In genomic region chr2:147631294-147631693, GRCh38 we compare ENCODE assay signal across 20 cellular contexts.
DNase-seq lines count a peak whose midpoint lies in the region; ATAC-seq, FAIRE-seq and TF ChIP-seq lines count a peak whose summit lies in the region.
"Had no signal": no experiment of that assay in that cellular context is flagged by ENCODE, and none has a peak within 500 bp of the region (broad histone marks: within the 10 kb centered on the region; RNA-seq: fewer than 3 reads in every experiment).

No MANE protein-coding gene starts in this region.

- no peak overlapping the region for H3K4me3 Mint-ChIP-seq in activated naive CD4-positive, alpha-beta T cell treated with anti-CD3 and anti-CD28 coated beads, Interleukin-2, amount 10 ng/mL, durations not matched to agents 7 days and 5 days
- H3K4me3 Mint-ChIP-seq in T-cell = peak overlapping the region in 1 of 3 donors; percentile 47
- H3K4me3 Mint-ChIP-seq in stimulated activated naive B cell treated with anti-CD40 and anti-IgM and Interleukin-4, amounts not matched to agents 10 μg/mL and 1 μg/mL and 100 μg/mL, for 72 hours = no peak overlapping the region
- H3K4me3 Mint-ChIP-seq: stimulated activated memory B cell treated with anti-CD40 and anti-IgM and Interleukin-4, amounts not matched to agents 10 μg/mL and 1 μg/mL and 100 μg/mL, for 72 hours had no signal

- H3K4me3 ChIP-seq in GM12878 = no peak overlapping the region
- H3K4me3 ChIP-seq in HepG2 (replicated peaks in 1 of 3; ENCODE audit: insufficient read depth in 1 of 3, low read depth in 2 of 3, low read length in 3 of 3) = no peak overlapping the region
- H3K4me3 ChIP-seq: tibial artery had no signal

- peak overlapping the region; percentile 84 for H3K27ac Mint-ChIP-seq in activated naive CD4-positive, alpha-beta T cell treated with anti-CD3 and anti-CD28 coated beads, Interleukin-2, amount 10 ng/mL, durations not matched to agents 7 days and 5 days
- H3K27ac Mint-ChIP-seq in T-cell = peak overlapping the region; percentile 69 to 83
- H3K27ac Mint-ChIP-seq in stimulated activated naive B cell treated with anti-CD40 and anti-IgM and Interleukin-4, amounts not matched to agents 10 μg/mL and 1 μg/mL and 100 μg/mL, for 72 hours = peak overlapping the region; percentile 11
- H3K27ac Mint-ChIP-seq: stimulated activated memory B cell treated with anti-CD40 and anti-IgM and Interleukin-4, amounts not matched to agents 10 μg/mL and 1 μg/mL and 100 μg/mL, for 72 hours had no signal

- H2AFZ ChIP-seq in GM12878 (ENCODE audit: control insufficient read depth, low read depth, low read length) (no peak overlapping the region; the same call in 1 of the 2 replicates), HepG2 (ENCODE audit: low read length) (no peak overlapping the region)

- intact Hi-C loops in GM12878 (cut with micrococcal nuclease; ENCODE audit: unreplicated experiment) (loop anchor here (10.0 kb wide), 2 partner anchors 394 to 446 kb away; partner anchors contain the start of genes MBD5 and ORC4), HepG2 (cut with micrococcal nuclease; ENCODE audit: unreplicated experiment) (no loop called here)

- no peak for TF ChIP-seq EP300 in GM12878 (IDR thresholded peaks at IDR 0.05; ENCODE audit: borderline replicate concordance in 1 of 2, control insufficient read depth in 1 of 2, low read depth in 2 of 2, low read length in 2 of 2)
- no peak for TF ChIP-seq EP300 in HepG2 (IDR thresholded peaks at IDR 0.05; ENCODE audit: low read depth in 2 of 2, low read length in 2 of 2)
- TF ChIP-seq EP300 in HepG2 (CRISPR knock-in tag; IDR thresholded peaks at IDR 0.05; ENCODE audit: borderline replicate concordance) = no peak

- no peaks in the 10 kb centered on the region for H3K36me3 ChIP-seq in GM12878 (ENCODE audit: control insufficient read depth in 2 of 2, insufficient read depth in 2 of 2, low read length in 1 of 2)
- H3K36me3 ChIP-seq in HepG2 (replicated peaks in 1 of 2; ENCODE audit: control insufficient read depth in 1 of 2, insufficient read depth in 2 of 2, low read length in 2 of 2) = no peaks in the 10 kb centered on the region
- H3K36me3 ChIP-seq: brain microvascular endothelial cell, tibial artery had no signal

- peak; percentile 36 to 67 (median 62) for ATAC-seq in T-cell (replicated peaks in 1 of 4)
- no peak for ATAC-seq in GM12878
- ATAC-seq in stimulated activated naive B cell treated with anti-CD40 and anti-IgM and Interleukin-4, amounts not matched to agents 10 μg/mL and 1 μg/mL and 100 μg/mL, for 72 hours (replicated peaks) = no peak
- ATAC-seq in HepG2 = no peak
- ATAC-seq: SK-N-SH treated with all-trans-retinoic acid at 6 μM for 48 hours; stimulated activated memory B cell treated with anti-CD40 and anti-IgM and Interleukin-4, amounts not matched to agents 10 μg/mL and 1 μg/mL and 100 μg/mL, for 72 hours had no signal

- TF ChIP-seq CTCF in GM12878 (IDR thresholded peaks at IDR 0.05 in 2 of 3, conservative IDR thresholded peaks at IDR 0.05 in 1 of 3; ENCODE audit: control insufficient read depth in 2 of 3, extremely low read depth in 1 of 3, insufficient read depth in 1 of 3, low read depth in 3 of 3, low read length in 3 of 3) (no peak), HepG2 (CRISPR knock-in tag; IDR thresholded peaks at IDR 0.05) (no peak)

- H3K9ac ChIP-seq in GM12878 (ENCODE audit: control insufficient read depth, insufficient read depth, low read length) (no peak overlapping the region), HepG2 (ENCODE audit: insufficient read depth, low read depth, low read length) (no peak overlapping the region)

- H4K20me1 ChIP-seq in GM12878 (ENCODE audit: control insufficient read depth, insufficient read depth) = no peaks in the 10 kb centered on the region
- H4K20me1 ChIP-seq in HepG2 (ENCODE audit: insufficient read depth, low read length) = no peaks in the 10 kb centered on the region

- no peak overlapping the region for H3K27ac ChIP-seq in GM12878 (ENCODE audit: control insufficient read depth, insufficient read depth)
- no peak overlapping the region for H3K27ac ChIP-seq in HepG2 (ENCODE audit: extremely low read length, insufficient read depth, low read length)
- H3K27ac ChIP-seq: brain microvascular endothelial cell, tibial artery had no signal

- no peak overlapping the region for H3K4me2 ChIP-seq in GM12878 (ENCODE audit: control insufficient read depth, insufficient read depth)
- H3K4me2 ChIP-seq in HepG2 (ENCODE audit: low read depth, low read length) = no peak overlapping the region

- 64% methylated on average over 1 of the region's 1 CpG for WGBS in GM12878 (ENCODE audit: insufficient coverage, insufficient replicate concordance, low lambda C conversion rate, missing lambda C conversion rate)
- 0% methylated on average over 1 of the region's 1 CpG for WGBS in HepG2 (ENCODE audit: low lambda C conversion rate)

- H3K4me1 Mint-ChIP-seq in activated naive CD4-positive, alpha-beta T cell treated with anti-CD3 and anti-CD28 coated beads, Interleukin-2, amount 10 ng/mL, durations not matched to agents 7 days and 5 days = peaks cover 10% of the 10 kb centered on the region
- H3K4me1 Mint-ChIP-seq in T-cell = peaks cover 0 to 29% (median 26%) of the 10 kb centered on the region in 3 donors
- peaks cover 21 to 38% of the 10 kb centered on the region in 2 donors for H3K4me1 Mint-ChIP-seq in stimulated activated naive B cell treated with anti-CD40 and anti-IgM and Interleukin-4, amounts not matched to agents 10 μg/mL and 1 μg/mL and 100 μg/mL, for 72 hours

- SMC1A ChIA-PET in GM12878 (lab: Charles Lee; ENCODE audit: uncharacterized antibody, unreplicated experiment) = interaction anchor here (1.4 to 7.8 kb wide), 2 partner anchors 8 to 12 kb away, joined by 3 to 84 read pairs; no protein-coding TSS in a partner anchor

- H3K4me1 ChIP-seq in GM12878 (ENCODE audit: control insufficient read depth, insufficient read depth, low read length) = peaks cover 54% of the 10 kb centered on the region
- no peaks in the 10 kb centered on the region for H3K4me1 ChIP-seq in HepG2 (ENCODE audit: insufficient read depth, low read length)
- H3K4me1 ChIP-seq: tibial artery had no signal

- no peaks in the 10 kb centered on the region for H3K27me3 Mint-ChIP-seq in activated naive CD4-positive, alpha-beta T cell treated with anti-CD3 and anti-CD28 coated beads, Interleukin-2, amount 10 ng/mL, durations not matched to agents 7 days and 5 days
- H3K27me3 Mint-ChIP-seq in T-cell = no peaks in the 10 kb centered on the region
- H3K27me3 Mint-ChIP-seq in stimulated activated naive B cell treated with anti-CD40 and anti-IgM and Interleukin-4, amounts not matched to agents 10 μg/mL and 1 μg/mL and 100 μg/mL, for 72 hours = no peaks in the 10 kb centered on the region
- H3K27me3 Mint-ChIP-seq: CD8-positive, alpha-beta memory T cell; stimulated activated memory B cell treated with anti-CD40 and anti-IgM and Interleukin-4, amounts not matched to agents 10 μg/mL and 1 μg/mL and 100 μg/mL, for 72 hours had no signal

- H3K79me2 ChIP-seq in GM12878 (ENCODE audit: control insufficient read depth, insufficient read depth, low read length) (no peaks in the 10 kb centered on the region), HepG2 (ENCODE audit: insufficient read depth, low read length) (no peaks in the 10 kb centered on the region)

- RAD21 ChIA-PET in GM12878 (lab: Charles Lee; ENCODE audit: unreplicated experiment) = no interaction called here

- in situ Hi-C loops in GM12878 (cut with MboI) = loop anchor here (25.0 kb wide), 1 partner anchor 1956 kb away; the partner anchor contains the start of gene MMADHC
- in situ Hi-C loops in HepG2 (cut with HindIII; ENCODE audit: extremely low pct_ligation_motif_present, low pct_unique_long_range_greater_than_20kb) = no loop called here

- H3K36me3 Mint-ChIP-seq in activated naive CD4-positive, alpha-beta T cell treated with anti-CD3 and anti-CD28 coated beads, Interleukin-2, amount 10 ng/mL, durations not matched to agents 7 days and 5 days = peaks cover 3% of the 10 kb centered on the region
- no peaks in the 10 kb centered on the region for H3K36me3 Mint-ChIP-seq in T-cell
- H3K36me3 Mint-ChIP-seq in stimulated activated naive B cell treated with anti-CD40 and anti-IgM and Interleukin-4, amounts not matched to agents 10 μg/mL and 1 μg/mL and 100 μg/mL, for 72 hours = no peaks in the 10 kb centered on the region
- H3K36me3 Mint-ChIP-seq: CD8-positive, alpha-beta memory T cell; stimulated activated memory B cell treated with anti-CD40 and anti-IgM and Interleukin-4, amounts not matched to agents 10 μg/mL and 1 μg/mL and 100 μg/mL, for 72 hours had no signal

- FAIRE-seq in GM12878 (lab: Jason Lieb, UNC) = no peak
- FAIRE-seq in HepG2 (lab: Jason Lieb, UNC) = no peak
- FAIRE-seq: colon had no signal

- H3K27me3 ChIP-seq in GM12878 (replicated peaks in 1 of 2; ENCODE audit: control insufficient read depth in 2 of 2, insufficient read depth in 2 of 2, low read length in 1 of 2) (no peaks in the 10 kb centered on the region), HepG2 (ENCODE audit: control insufficient read depth in 1 of 2, insufficient read depth in 2 of 2, low read length in 2 of 2) (no peaks in the 10 kb centered on the region)
- H3K27me3 ChIP-seq: brain microvascular endothelial cell, tibial artery had no signal

- H3K9me3 ChIP-seq in GM12878 (replicated peaks; ENCODE audit: control insufficient read depth, insufficient read depth, low read length) (no peaks in the 10 kb centered on the region; the same call in 2 of the 3 replicates), HepG2 (ENCODE audit: low read length) (no peaks in the 10 kb centered on the region)
- H3K9me3 ChIP-seq: tibial artery had no signal

- POLR2A ChIA-PET in T-cell (lab: Charles Lee) = no interaction called here
- POLR2A ChIA-PET in GM12878 (lab: Charles Lee) = interaction anchor here (0.6 kb wide), 1 partner anchor 25 kb away, joined by 8 read pairs; no protein-coding TSS in a partner anchor
- POLR2A ChIA-PET in HepG2 (lab: Yijun Ruan, JAX) = no interaction called here

- no peaks in the 10 kb centered on the region for H3K9me3 Mint-ChIP-seq in activated naive CD4-positive, alpha-beta T cell treated with anti-CD3 and anti-CD28 coated beads, Interleukin-2, amount 10 ng/mL, durations not matched to agents 7 days and 5 days
- no peaks in the 10 kb centered on the region for H3K9me3 Mint-ChIP-seq in T-cell
- peaks cover 0 to 7% of the 10 kb centered on the region in 2 donors for H3K9me3 Mint-ChIP-seq in stimulated activated naive B cell treated with anti-CD40 and anti-IgM and Interleukin-4, amounts not matched to agents 10 μg/mL and 1 μg/mL and 100 μg/mL, for 72 hours
- H3K9me3 Mint-ChIP-seq: CD8-positive, alpha-beta memory T cell; stimulated activated memory B cell treated with anti-CD40 and anti-IgM and Interleukin-4, amounts not matched to agents 10 μg/mL and 1 μg/mL and 100 μg/mL, for 72 hours had no signal

- TF ChIP-seq POLR2A in GM12878 (IDR thresholded peaks at IDR 0.05; ENCODE audit: low read depth, low read length) = no peak
- no peak for TF ChIP-seq POLR2A in HepG2 (IDR thresholded peaks at IDR 0.05; ENCODE audit: insufficient read depth in 1 of 2, low read depth in 2 of 2, low read length in 2 of 2)

- CTCF ChIA-PET in activated naive CD4-positive, alpha-beta T cell treated with anti-CD3 and anti-CD28 coated beads, Interleukin-2, amount 10 ng/mL, durations not matched to agents 7 days and 5 days (lab: Charles Lee) = no interaction called here
- CTCF ChIA-PET in T-cell (lab: Charles Lee) (no interaction called here), GM12878 (lab: Yijun Ruan, JAX) (no interaction called here), HepG2 (lab: Yijun Ruan, JAX; ENCODE audit: low intra/inter-chr PET ratio, low total read pairs) (no interaction called here)

- BruUV-seq in GM12878 (replicated peaks; lab: Mats Ljungman, UMichigan) = no TSS peak
- BruUV-seq in HepG2 (replicated peaks; lab: Mats Ljungman, UMichigan) = no TSS peak

- DNase-seq in activated naive CD4-positive, alpha-beta T cell treated with anti-CD3 and anti-CD28 coated beads, Interleukin-2, amount 10 ng/mL, durations not matched to agents 7 days and 5 days = no peak
- no peak for DNase-seq in activated naive CD4-positive, alpha-beta T cell (lab: John Stamatoyannopoulos, UW)
- DNase-seq in T-cell = peak in 1 of 34 experiments; percentile 5
- DNase-seq in GM12878 (ENCODE audit: low read depth, low spot score) = no peak
- no peak for DNase-seq in stimulated activated naive B cell treated with anti-CD40 and anti-IgM and Interleukin-4, amounts not matched to agents 10 μg/mL and 1 μg/mL and 100 μg/mL, for 72 hours
- no peak for DNase-seq in DMS153 (lab: John Stamatoyannopoulos, UW)
- no peak for DNase-seq in anterior cingulate cortex (lab: John Stamatoyannopoulos, UW)
- DNase-seq in HepG2 (ENCODE audit: low spot score) = no peak
- DNase-seq: ACHN; brain microvascular endothelial cell; CD8-positive, alpha-beta memory T cell; DMS53; H7; NCI-H1092 treated with DMSO at 0.1 percent for 48 hours; NCI-H2081; NK-92 treated with Interleukin-12 subunit alpha and Interleukin-12 subunit beta, amount 100 ng/mL, for 24 hours; tibial artery had no signal

- no peak for TF ChIP-seq RAD21 in GM12878 (IDR thresholded peaks at IDR 0.05; ENCODE audit: insufficient read depth, low read depth, low read length)
- TF ChIP-seq RAD21 in HepG2 (CRISPR knock-in tag; IDR thresholded peaks at IDR 0.05) = no peak

Comparison
In these comparisons a context has a peak if more than half of its experiments do, and no peak if none do; other contexts are left out.
1. H3K27ac Mint-ChIP-seq: peak in every context shown above with its lines; median percentile 84 in activated naive CD4-positive, alpha-beta T cell treated with anti-CD3 and anti-CD28 coated beads, Interleukin-2, amount 10 ng/mL, durations not matched to agents 7 days and 5 days; 76 in T-cell; 11 in stimulated activated naive B cell treated with anti-CD40 and anti-IgM and Interleukin-4, amounts not matched to agents 10 μg/mL and 1 μg/mL and 100 μg/mL, for 72 hours.
2. ATAC-seq: peak in T-cell (4 of 4); none in GM12878 (single experiment), stimulated activated naive B cell treated with anti-CD40 and anti-IgM and Interleukin-4, amounts not matched to agents 10 μg/mL and 1 μg/mL and 100 μg/mL, for 72 hours (0 of 2) and HepG2 (single experiment).